26 cellular contexts compared by ENCODE assay signal in genomic region chr2:44349506-44349905, GRCh38.
"Had no signal": no experiment of that assay in that cellular context is flagged by ENCODE, and none has a peak within 500 bp of the region (broad histone marks: within the 10 kb centered on the region; RNA-seq: fewer than 3 reads in every experiment).

No MANE protein-coding gene starts in this region.

- H3K27me3 Mint-ChIP-seq: dendritic cell treated with granulocyte-macrophage colony-stimulating factor and Interleukin-4, amounts not matched to agents 40 ng/mL and 50 ng/mL, for 4 days; effector memory CD8-positive, alpha-beta T cell; naive B cell had no signal

- ATAC-seq: effector memory CD8-positive, alpha-beta T cell; esophagus mucosa; gastrocnemius medialis; heart right ventricle; left lung; lower lobe of right lung had no signal

- FAIRE-seq: endometrium, keratinocyte had no signal

- H3K4me1 ChIP-seq: colonic mucosa had no signal

- H3K9me3 ChIP-seq: colonic mucosa, esophagus squamous epithelium, gastrocnemius medialis, heart right ventricle, left lung, lower lobe of right lung had no signal

- H3K27ac ChIP-seq: colonic mucosa, epithelial cell of prostate, lower lobe of right lung had no signal

- H3K27ac Mint-ChIP-seq: dendritic cell treated with granulocyte-macrophage colony-stimulating factor and Interleukin-4, amounts not matched to agents 40 ng/mL and 50 ng/mL, for 4 days; effector memory CD8-positive, alpha-beta T cell; endodermal cell; naive B cell had no signal

- H3K36me3 Mint-ChIP-seq: naive B cell had no signal

- H3K27me3 ChIP-seq: colonic mucosa, esophagus squamous epithelium, gastrocnemius medialis, heart right ventricle, left lung had no signal

- DNase-seq: colonic mucosa; cortex of kidney; effector CD8-positive, alpha-beta T cell; effector memory CD8-positive, alpha-beta T cell; endodermal cell; erythroblast; esophagus squamous epithelium; foreskin fibroblast; foreskin melanocyte; gastrocnemius medialis; glutamatergic neuron; head of caudate nucleus; heart right ventricle; hippocampal formation; left cardiac atrium; left ventricle myocardium superior; lower lobe of right lung; mesenchymal stem cell; midbrain; naive B cell had no signal

- H3K4me3 Mint-ChIP-seq: dendritic cell treated with granulocyte-macrophage colony-stimulating factor and Interleukin-4, amounts not matched to agents 40 ng/mL and 50 ng/mL, for 4 days; effector memory CD8-positive, alpha-beta T cell; endodermal cell; naive B cell had no signal

- H3K36me3 ChIP-seq: colonic mucosa had no signal

- H3K4me3 ChIP-seq: colonic mucosa, esophagus squamous epithelium, gastrocnemius medialis, left lung, lower lobe of right lung had no signal

- H3K9me3 Mint-ChIP-seq: dendritic cell treated with granulocyte-macrophage colony-stimulating factor and Interleukin-4, amounts not matched to agents 40 ng/mL and 50 ng/mL, for 4 days; effector memory CD8-positive, alpha-beta T cell; endodermal cell; naive B cell had no signal
